Comparison of ENCODE assay signal across 31 cellular contexts in the genomic region with DNA sequence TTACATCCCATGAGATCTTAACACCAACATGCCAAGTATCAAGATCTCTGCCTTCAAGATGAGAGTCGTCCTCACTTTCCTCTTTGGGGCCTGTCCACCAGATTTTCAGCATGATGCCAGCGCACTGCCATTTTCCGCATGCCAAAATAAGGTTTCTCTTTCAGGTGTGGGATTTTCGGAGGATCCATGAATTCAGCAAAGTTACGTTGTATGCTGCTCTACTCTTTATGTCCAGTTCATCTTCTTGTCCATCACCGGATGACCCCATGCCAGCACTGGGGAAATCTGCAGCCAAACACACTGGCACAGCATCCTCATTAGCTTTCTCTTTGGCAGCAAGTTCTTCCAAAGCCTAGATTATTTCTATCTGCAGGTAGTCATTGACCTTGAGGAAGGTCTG. TPM values are rescaled to one million over a fixed set of nuclear protein-coding genes. Genes with fewer than 3 reads are reported as not detected.
"Had no signal": no experiment of that assay in that cellular context is flagged by ENCODE, and none has a peak within 500 bp of the region (broad histone marks: within the 10 kb centered on the region; RNA-seq: fewer than 3 reads in every experiment).

No MANE protein-coding gene starts in this region.

- ATAC-seq: body of pancreas, gastrocnemius medialis, left ventricle myocardium superior, sciatic nerve had no signal

- H3K4me2 ChIP-seq: hepatocyte had no signal

- H3K9me3 Mint-ChIP-seq: activated T-cell treated with anti-CD3 and anti-CD28 coated beads, Interleukin-2, amount 50 U/mL, for 4 hours; T-helper 1 cell treated with Interleukin-12 subunit alpha and Interleukin-12 subunit beta and Interleukin-4 antibody, amounts not matched to agents 30 μg/mL and 1 μg/mL, for 36 hours had no signal

- H3K27ac ChIP-seq: gastrocnemius medialis, thyroid gland, upper lobe of left lung, VCaP had no signal

- H3K27ac Mint-ChIP-seq: activated naive CD8-positive, alpha-beta T cell; nephron progenitor cell; progenitor cell of endocrine pancreas had no signal

- H3K27me3 Mint-ChIP-seq: progenitor cell of endocrine pancreas had no signal

- H3K27me3 ChIP-seq: body of pancreas, hepatocyte, ovary, thyroid gland, upper lobe of left lung had no signal

- H3K4me3 ChIP-seq: body of pancreas, gastrocnemius medialis, hepatocyte, ovary, skin epidermis, stomach, thyroid gland, upper lobe of left lung had no signal

- DNase-seq: activated CD4-positive, alpha-beta T cell treated with anti-CD3 and anti-CD28 coated beads for 4 hours; activated CD4-positive, alpha-beta T cell treated with anti-CD3 and anti-CD28 coated beads, Interleukin-2, amount 50 U/mL, for 4 hours; activated CD8-positive, alpha-beta memory T cell treated with anti-CD3 and anti-CD28 coated beads, Interleukin-2, amount 50 U/mL, for 48 hours; activated effector memory CD4-positive, alpha-beta T cell treated with Interleukin-2 at 50 U/mL for 16 hours; activated naive CD4-positive, alpha-beta T cell treated with Interleukin-2 at 50 U/mL for 16 hours; activated T-cell treated with anti-CD3 and anti-CD28 coated beads, Interleukin-2, amount 50 U/mL, for 4 hours; anterior cingulate cortex; body of pancreas; dermis blood vessel endothelial cell; effector CD8-positive, alpha-beta T cell; gastrocnemius medialis; glutamatergic neuron; islet precursor cell; left ventricle myocardium superior; nephron progenitor cell; stimulated activated CD4-positive, alpha-beta T cell treated with anti-CD3 and anti-CD28 coated beads, Interleukin-12 subunit alpha, Interleukin-12 subunit beta, amount 100 ng/mL, for 4 hours; stimulated activated CD4-positive, alpha-beta T cell treated with anti-CD3 and anti-CD28 coated beads, Interleukin-4, amount 100 ng/mL, for 1 hour; stomach; T-helper 9 cell; thyroid gland; upper lobe of left lung had no signal

- H3K4me3 Mint-ChIP-seq: activated naive CD8-positive, alpha-beta T cell; activated T-cell treated with anti-CD3 and anti-CD28 coated beads, Interleukin-2, amount 50 U/mL, for 4 hours; nephron progenitor cell; T-helper 1 cell treated with Interleukin-12 subunit alpha and Interleukin-12 subunit beta and Interleukin-4 antibody, amounts not matched to agents 30 μg/mL and 1 μg/mL, for 36 hours had no signal

- H2AFZ ChIP-seq: hepatocyte had no signal

- H3K9me3 ChIP-seq: body of pancreas, gastrocnemius medialis, ovary, stomach, thyroid gland, upper lobe of left lung had no signal

- H3K36me3 ChIP-seq: gastrocnemius medialis, ovary, stomach, thyroid gland, upper lobe of left lung had no signal

- H3K36me3 Mint-ChIP-seq: activated naive CD8-positive, alpha-beta T cell had no signal

RNA-seq across cellular contexts. Expression of gene HAAO, which starts 4.9 kb away (rescaled TPM):
- total RNA-seq: dermis blood vessel endothelial cell, lung microvascular endothelial cell had no signal

RNA-seq across cellular contexts. Expression of gene OXER1, which starts 33.3 kb away (rescaled TPM):
- total RNA-seq: dermis blood vessel endothelial cell, epithelial cell of proximal tubule, lung microvascular endothelial cell had no signal
